2 cellular contexts compared by ENCODE assay signal in the genomic region with DNA sequence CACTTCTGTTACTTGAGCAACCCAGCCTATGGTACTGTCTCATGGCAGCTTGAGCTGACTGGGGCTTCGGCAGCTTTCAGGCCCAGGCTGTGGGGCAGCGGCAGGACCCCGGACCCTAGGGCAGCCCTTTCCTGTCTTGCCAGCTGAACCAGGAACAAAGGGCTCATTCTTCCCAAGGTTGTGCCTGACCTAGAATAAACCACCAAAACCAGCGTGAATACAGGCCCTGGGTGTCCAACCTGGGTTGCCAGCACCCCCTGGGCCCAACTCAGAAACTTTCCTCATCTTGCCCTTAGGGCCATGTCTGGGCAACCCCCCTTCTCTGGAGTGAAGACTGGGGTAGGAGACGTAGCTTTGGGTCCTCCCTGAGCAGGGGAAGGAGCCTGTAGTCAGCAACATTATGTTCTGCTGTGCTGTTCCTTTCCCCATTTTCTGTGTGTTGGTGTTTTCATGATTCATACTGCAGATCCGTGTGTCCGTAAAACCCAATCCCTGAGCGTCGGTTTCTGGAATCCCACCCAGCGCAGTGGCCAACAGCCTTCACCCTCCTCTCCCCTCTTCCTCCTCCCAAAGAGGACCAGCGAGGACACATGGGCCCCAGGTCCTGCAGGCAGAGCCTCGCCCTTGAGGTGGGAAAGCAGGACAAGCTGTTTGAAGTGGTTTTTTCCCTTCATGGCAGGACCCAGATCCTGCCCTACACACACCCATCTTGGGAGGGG.
TF ChIP-seq lines count a peak whose summit lies in the region.

No MANE protein-coding gene starts in this region.

TF ChIP-seq in HepG2, 621 proteins besides CTCF, POLR2A, EP300 and RAD21 (continues in another document):
- TF ChIP-seq, protein P1, sequence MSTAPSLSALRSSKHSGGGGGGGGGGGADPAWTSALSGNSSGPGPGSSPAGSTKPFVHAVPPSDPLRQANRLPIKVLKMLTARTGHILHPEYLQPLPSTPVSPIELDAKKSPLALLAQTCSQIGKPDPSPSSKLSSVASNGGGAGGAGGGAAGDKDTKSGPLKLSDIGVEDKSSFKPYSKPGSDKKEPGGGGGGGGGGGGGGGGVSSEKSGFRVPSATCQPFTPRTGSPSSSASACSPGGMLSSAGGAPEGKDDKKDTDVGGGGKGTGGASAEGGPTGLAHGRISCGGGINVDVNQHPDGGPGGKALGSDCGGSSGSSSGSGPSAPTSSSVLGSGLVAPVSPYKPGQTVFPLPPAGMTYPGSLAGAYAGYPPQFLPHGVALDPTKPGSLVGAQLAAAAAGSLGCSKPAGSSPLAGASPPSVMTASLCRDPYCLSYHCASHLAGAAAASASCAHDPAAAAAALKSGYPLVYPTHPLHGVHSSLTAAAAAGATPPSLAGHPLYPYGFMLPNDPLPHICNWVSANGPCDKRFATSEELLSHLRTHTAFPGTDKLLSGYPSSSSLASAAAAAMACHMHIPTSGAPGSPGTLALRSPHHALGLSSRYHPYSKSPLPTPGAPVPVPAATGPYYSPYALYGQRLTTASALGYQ (CRISPR knock-in tag; IDR thresholded peaks at IDR 0.05): no peak
- TF ChIP-seq ZNF563 (CRISPR knock-in tag; IDR thresholded peaks at IDR 0.05) (no peak), ZNF552 (CRISPR knock-in tag; IDR thresholded peaks at IDR 0.05; ENCODE audit: borderline replicate concordance) (no peak), POLR2AphosphoS5 (IDR thresholded peaks at IDR 0.05; ENCODE audit: low read depth, low read length) (no peak), SMAD9 (CRISPR knock-in tag; IDR thresholded peaks at IDR 0.05) (no peak), ZNF232 (CRISPR knock-in tag; IDR thresholded peaks at IDR 0.05; ENCODE audit: borderline replicate concordance) (peak; percentile 66; the same call in 1 of the 2 replicates), ZFX (CRISPR knock-in tag; IDR thresholded peaks at IDR 0.05; ENCODE audit: low read depth) (peak; percentile 77), ZNF143 (CRISPR knock-in tag; IDR thresholded peaks at IDR 0.05) (no peak), POLR2G (IDR thresholded peaks at IDR 0.05; ENCODE audit: low read depth, low read length) (peak; percentile 51), ZNF564 (CRISPR knock-in tag; IDR thresholded peaks at IDR 0.05) (peak; percentile 100), ATF1 (CRISPR knock-in tag; IDR thresholded peaks at IDR 0.05) (no peak), SRSF9 (IDR thresholded peaks at IDR 0.05; ENCODE audit: borderline replicate concordance, insufficient read depth, low read depth, low read length, poor library complexity, severe bottlenecking) (no peak), GATAD2A (CRISPR knock-in tag; IDR thresholded peaks at IDR 0.05) (peak; percentile 43), MED1 (CRISPR knock-in tag; IDR thresholded peaks at IDR 0.05) (peak; percentile 61; the same call in 1 of the 2 replicates), RBM22 (optimal IDR thresholded peaks at IDR 0.05; ENCODE audit: low read length) (peak; percentile 76), ZNF839 (CRISPR knock-in tag; IDR thresholded peaks at IDR 0.05; ENCODE audit: borderline replicate concordance) (no peak), ERF (CRISPR knock-in tag; IDR thresholded peaks at IDR 0.05) (peak; percentile 20; the same call in 1 of the 2 replicates), NRL (CRISPR knock-in tag; IDR thresholded peaks at IDR 0.05; ENCODE audit: borderline replicate concordance) (0 out of 2 replicates have a peak, but pooled peaks have one; percentile 41), NBN (conservative IDR thresholded peaks at IDR 0.05) (no peak)
- TF ChIP-seq, protein P2, sequence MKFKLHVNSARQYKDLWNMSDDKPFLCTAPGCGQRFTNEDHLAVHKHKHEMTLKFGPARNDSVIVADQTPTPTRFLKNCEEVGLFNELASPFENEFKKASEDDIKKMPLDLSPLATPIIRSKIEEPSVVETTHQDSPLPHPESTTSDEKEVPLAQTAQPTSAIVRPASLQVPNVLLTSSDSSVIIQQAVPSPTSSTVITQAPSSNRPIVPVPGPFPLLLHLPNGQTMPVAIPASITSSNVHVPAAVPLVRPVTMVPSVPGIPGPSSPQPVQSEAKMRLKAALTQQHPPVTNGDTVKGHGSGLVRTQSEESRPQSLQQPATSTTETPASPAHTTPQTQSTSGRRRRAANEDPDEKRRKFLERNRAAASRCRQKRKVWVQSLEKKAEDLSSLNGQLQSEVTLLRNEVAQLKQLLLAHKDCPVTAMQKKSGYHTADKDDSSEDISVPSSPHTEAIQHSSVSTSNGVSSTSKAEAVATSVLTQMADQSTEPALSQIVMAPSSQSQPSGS (CRISPR knock-in tag; IDR thresholded peaks at IDR 0.05): 0 out of 2 replicates have a peak, but pooled peaks have one; percentile 10
- TF ChIP-seq, protein P3, sequence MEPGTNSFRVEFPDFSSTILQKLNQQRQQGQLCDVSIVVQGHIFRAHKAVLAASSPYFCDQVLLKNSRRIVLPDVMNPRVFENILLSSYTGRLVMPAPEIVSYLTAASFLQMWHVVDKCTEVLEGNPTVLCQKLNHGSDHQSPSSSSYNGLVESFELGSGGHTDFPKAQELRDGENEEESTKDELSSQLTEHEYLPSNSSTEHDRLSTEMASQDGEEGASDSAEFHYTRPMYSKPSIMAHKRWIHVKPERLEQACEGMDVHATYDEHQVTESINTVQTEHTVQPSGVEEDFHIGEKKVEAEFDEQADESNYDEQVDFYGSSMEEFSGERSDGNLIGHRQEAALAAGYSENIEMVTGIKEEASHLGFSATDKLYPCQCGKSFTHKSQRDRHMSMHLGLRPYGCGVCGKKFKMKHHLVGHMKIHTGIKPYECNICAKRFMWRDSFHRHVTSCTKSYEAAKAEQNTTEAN (CRISPR knock-in tag; conservative IDR thresholded peaks at IDR 0.05): peak; percentile 57; the same call in 1 of the 2 replicates
- TF ChIP-seq, protein P4, sequence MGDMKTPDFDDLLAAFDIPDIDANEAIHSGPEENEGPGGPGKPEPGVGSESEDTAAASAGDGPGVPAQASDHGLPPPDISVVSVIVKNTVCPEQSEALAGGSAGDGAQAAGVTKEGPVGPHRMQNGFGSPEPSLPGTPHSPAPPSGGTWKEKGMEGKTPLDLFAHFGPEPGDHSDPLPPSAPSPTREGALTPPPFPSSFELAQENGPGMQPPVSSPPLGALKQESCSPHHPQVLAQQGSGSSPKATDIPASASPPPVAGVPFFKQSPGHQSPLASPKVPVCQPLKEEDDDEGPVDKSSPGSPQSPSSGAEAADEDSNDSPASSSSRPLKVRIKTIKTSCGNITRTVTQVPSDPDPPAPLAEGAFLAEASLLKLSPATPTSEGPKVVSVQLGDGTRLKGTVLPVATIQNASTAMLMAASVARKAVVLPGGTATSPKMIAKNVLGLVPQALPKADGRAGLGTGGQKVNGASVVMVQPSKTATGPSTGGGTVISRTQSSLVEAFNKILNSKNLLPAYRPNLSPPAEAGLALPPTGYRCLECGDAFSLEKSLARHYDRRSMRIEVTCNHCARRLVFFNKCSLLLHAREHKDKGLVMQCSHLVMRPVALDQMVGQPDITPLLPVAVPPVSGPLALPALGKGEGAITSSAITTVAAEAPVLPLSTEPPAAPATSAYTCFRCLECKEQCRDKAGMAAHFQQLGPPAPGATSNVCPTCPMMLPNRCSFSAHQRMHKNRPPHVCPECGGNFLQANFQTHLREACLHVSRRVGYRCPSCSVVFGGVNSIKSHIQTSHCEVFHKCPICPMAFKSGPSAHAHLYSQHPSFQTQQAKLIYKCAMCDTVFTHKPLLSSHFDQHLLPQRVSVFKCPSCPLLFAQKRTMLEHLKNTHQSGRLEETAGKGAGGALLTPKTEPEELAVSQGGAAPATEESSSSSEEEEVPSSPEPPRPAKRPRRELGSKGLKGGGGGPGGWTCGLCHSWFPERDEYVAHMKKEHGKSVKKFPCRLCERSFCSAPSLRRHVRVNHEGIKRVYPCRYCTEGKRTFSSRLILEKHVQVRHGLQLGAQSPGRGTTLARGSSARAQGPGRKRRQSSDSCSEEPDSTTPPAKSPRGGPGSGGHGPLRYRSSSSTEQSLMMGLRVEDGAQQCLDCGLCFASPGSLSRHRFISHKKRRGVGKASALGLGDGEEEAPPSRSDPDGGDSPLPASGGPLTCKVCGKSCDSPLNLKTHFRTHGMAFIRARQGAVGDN (CRISPR knock-in tag; IDR thresholded peaks at IDR 0.05): peak; percentile 83

TF ChIP-seq in WTC11, 78 proteins besides CTCF, POLR2A, EP300 and RAD21 (continues in another document):
- 0 out of 2 replicates have a peak, but pooled peaks have one; percentile 23 for TF ChIP-seq ZBTB21 (CRISPR knock-in tag; IDR thresholded peaks at IDR 0.05; ENCODE audit: borderline replicate concordance)
- TF ChIP-seq NR1H2 (CRISPR knock-in tag; IDR thresholded peaks at IDR 0.05): no peak
- no peak for TF ChIP-seq NR3C1 (CRISPR knock-in tag; conservative IDR thresholded peaks at IDR 0.05; ENCODE audit: low read depth)
- TF ChIP-seq, protein P5, sequence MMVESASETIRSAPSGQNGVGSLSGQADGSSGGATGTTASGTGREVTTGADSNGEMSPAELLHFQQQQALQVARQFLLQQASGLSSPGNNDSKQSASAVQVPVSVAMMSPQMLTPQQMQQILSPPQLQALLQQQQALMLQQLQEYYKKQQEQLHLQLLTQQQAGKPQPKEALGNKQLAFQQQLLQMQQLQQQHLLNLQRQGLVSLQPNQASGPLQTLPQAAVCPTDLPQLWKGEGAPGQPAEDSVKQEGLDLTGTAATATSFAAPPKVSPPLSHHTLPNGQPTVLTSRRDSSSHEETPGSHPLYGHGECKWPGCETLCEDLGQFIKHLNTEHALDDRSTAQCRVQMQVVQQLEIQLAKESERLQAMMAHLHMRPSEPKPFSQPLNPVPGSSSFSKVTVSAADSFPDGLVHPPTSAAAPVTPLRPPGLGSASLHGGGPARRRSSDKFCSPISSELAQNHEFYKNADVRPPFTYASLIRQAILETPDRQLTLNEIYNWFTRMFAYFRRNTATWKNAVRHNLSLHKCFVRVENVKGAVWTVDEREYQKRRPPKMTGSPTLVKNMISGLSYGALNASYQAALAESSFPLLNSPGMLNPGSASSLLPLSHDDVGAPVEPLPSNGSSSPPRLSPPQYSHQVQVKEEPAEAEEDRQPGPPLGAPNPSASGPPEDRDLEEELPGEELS (CRISPR knock-in tag; IDR thresholded peaks at IDR 0.05): no peak
- TF ChIP-seq, protein P6, sequence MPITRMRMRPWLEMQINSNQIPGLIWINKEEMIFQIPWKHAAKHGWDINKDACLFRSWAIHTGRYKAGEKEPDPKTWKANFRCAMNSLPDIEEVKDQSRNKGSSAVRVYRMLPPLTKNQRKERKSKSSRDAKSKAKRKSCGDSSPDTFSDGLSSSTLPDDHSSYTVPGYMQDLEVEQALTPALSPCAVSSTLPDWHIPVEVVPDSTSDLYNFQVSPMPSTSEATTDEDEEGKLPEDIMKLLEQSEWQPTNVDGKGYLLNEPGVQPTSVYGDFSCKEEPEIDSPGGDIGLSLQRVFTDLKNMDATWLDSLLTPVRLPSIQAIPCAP (CRISPR knock-in tag; IDR thresholded peaks at IDR 0.05): no peak
- peak; percentile 38; the same call in 1 of the 2 replicates for TF ChIP-seq ESRRA (CRISPR knock-in tag; IDR thresholded peaks at IDR 0.05; ENCODE audit: borderline replicate concordance)
- TF ChIP-seq JUN (CRISPR knock-in tag; IDR thresholded peaks at IDR 0.05): no peak
- TF ChIP-seq, protein P2 (CRISPR knock-in tag; IDR thresholded peaks at IDR 0.05; ENCODE audit: borderline replicate concordance, low read depth): no peak
- no peak for TF ChIP-seq FOXK1 (CRISPR knock-in tag; IDR thresholded peaks at IDR 0.05)
- TF ChIP-seq ZNF263 (CRISPR knock-in tag; IDR thresholded peaks at IDR 0.05; ENCODE audit: low read depth): no peak
- no peak for TF ChIP-seq NFE2L1 (CRISPR knock-in tag; IDR thresholded peaks at IDR 0.05)
- 0 out of 2 replicates have a peak, but pooled peaks have one; percentile 30 for TF ChIP-seq ZNF671 (CRISPR knock-in tag; IDR thresholded peaks at IDR 0.05)
- TF ChIP-seq ATF1 (CRISPR knock-in tag; IDR thresholded peaks at IDR 0.05): no peak
- peak; percentile 26; the same call in 1 of the 2 replicates for TF ChIP-seq ETV6 (CRISPR knock-in tag; IDR thresholded peaks at IDR 0.05)
- no peak for TF ChIP-seq GTF2I (CRISPR knock-in tag; conservative IDR thresholded peaks at IDR 0.05)
- TF ChIP-seq, protein P7, sequence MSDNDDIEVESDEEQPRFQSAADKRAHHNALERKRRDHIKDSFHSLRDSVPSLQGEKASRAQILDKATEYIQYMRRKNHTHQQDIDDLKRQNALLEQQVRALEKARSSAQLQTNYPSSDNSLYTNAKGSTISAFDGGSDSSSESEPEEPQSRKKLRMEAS (CRISPR knock-in tag; IDR thresholded peaks at IDR 0.05): peak; percentile 28; the same call in 1 of the 2 replicates
- TF ChIP-seq CREM (CRISPR knock-in tag; IDR thresholded peaks at IDR 0.05): no peak
- TF ChIP-seq, protein P8, sequence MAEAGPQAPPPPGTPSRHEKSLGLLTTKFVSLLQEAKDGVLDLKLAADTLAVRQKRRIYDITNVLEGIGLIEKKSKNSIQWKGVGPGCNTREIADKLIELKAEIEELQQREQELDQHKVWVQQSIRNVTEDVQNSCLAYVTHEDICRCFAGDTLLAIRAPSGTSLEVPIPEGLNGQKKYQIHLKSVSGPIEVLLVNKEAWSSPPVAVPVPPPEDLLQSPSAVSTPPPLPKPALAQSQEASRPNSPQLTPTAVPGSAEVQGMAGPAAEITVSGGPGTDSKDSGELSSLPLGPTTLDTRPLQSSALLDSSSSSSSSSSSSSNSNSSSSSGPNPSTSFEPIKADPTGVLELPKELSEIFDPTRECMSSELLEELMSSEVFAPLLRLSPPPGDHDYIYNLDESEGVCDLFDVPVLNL (CRISPR knock-in tag; IDR thresholded peaks at IDR 0.05; ENCODE audit: borderline replicate concordance, low read depth): no peak
- TF ChIP-seq, protein P9, sequence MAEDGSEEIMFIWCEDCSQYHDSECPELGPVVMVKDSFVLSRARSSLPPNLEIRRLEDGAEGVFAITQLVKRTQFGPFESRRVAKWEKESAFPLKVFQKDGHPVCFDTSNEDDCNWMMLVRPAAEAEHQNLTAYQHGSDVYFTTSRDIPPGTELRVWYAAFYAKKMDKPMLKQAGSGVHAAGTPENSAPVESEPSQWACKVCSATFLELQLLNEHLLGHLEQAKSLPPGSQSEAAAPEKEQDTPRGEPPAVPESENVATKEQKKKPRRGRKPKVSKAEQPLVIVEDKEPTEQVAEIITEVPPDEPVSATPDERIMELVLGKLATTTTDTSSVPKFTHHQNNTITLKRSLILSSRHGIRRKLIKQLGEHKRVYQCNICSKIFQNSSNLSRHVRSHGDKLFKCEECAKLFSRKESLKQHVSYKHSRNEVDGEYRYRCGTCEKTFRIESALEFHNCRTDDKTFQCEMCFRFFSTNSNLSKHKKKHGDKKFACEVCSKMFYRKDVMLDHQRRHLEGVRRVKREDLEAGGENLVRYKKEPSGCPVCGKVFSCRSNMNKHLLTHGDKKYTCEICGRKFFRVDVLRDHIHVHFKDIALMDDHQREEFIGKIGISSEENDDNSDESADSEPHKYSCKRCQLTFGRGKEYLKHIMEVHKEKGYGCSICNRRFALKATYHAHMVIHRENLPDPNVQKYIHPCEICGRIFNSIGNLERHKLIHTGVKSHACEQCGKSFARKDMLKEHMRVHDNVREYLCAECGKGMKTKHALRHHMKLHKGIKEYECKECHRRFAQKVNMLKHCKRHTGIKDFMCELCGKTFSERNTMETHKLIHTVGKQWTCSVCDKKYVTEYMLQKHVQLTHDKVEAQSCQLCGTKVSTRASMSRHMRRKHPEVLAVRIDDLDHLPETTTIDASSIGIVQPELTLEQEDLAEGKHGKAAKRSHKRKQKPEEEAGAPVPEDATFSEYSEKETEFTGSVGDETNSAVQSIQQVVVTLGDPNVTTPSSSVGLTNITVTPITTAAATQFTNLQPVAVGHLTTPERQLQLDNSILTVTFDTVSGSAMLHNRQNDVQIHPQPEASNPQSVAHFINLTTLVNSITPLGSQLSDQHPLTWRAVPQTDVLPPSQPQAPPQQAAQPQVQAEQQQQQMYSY (CRISPR knock-in tag; IDR thresholded peaks at IDR 0.05): no peak
